Comparison of ENCODE assay signal across 12 cellular contexts in the genomic region with DNA sequence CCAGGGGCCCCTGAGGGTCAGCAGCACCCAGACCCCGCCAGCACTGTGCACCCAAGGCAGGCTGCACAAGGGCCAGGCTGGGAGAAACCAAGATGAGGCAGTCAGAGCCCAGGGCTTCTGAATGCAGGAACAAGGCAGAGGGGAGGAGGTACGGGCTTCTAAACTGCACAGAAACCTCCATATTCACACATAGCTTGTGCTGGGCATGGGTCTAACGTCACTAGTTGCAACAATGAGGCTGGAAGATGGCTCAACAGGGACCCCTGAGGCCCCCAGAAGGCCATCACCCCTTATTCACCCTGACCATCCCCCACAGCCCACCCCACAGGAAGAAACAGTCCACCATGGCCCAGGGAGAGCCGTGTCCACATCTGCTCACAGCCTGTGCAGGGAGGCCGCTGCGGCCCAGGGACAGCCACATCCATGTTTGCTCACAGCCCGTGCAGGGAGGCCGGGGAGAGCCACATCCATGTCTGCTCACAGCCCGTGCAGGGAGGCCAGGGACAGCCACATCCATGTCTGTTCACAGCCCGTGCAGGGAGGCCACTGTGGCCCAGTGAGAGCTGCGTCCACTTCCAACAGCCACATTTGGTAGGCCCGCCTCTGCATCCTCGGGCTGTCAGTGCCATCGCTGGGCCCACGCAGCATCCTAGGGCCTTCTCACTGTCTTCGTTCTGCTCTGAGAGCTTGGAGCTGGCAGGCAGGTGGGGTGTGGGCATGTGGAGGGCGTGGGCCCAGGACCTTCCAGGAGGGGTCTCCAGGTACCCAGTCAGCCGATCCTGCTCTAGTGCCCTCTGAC. TPM values are rescaled to one million over a fixed set of nuclear protein-coding genes. Genes with fewer than 3 reads are reported as not detected.
A peak's percentile ranks its signal among the peaks of the same experiment; 100 is the strongest.
DNase-seq lines count a peak whose midpoint lies in the region; ATAC-seq and TF ChIP-seq lines count a peak whose summit lies in the region.
"Had no signal": no experiment of that assay in that cellular context is flagged by ENCODE, and none has a peak within 500 bp of the region (broad histone marks: within the 10 kb centered on the region; RNA-seq: fewer than 3 reads in every experiment).

No MANE protein-coding gene starts in this region.

- H3K4me1 Mint-ChIP-seq in natural killer cell treated with Interleukin-12 subunit alpha and Interleukin-12 subunit beta and Interleukin-15 and Interleukin-18, amount 100 ng/mL, for 72 hours (ENCODE audit: low read depth in 2 of 2) = peaks cover 27 to 51% of the 10 kb centered on the region in 2 donors
- no peaks in the 10 kb centered on the region; the same call in 1 of the 2 replicates for H3K4me1 Mint-ChIP-seq in WTC11
- H3K4me1 Mint-ChIP-seq: endodermal cell had no signal

- no peaks in the 10 kb centered on the region for H3K9me3 Mint-ChIP-seq in natural killer cell treated with Interleukin-12 subunit alpha and Interleukin-12 subunit beta and Interleukin-15 and Interleukin-18, amount 100 ng/mL, for 72 hours
- H3K9me3 Mint-ChIP-seq in WTC11 = no peaks in the 10 kb centered on the region
- H3K9me3 Mint-ChIP-seq: endodermal cell had no signal

- TF ChIP-seq CTCF in WTC11 (IDR thresholded peaks at IDR 0.05) = no peak

- no peaks in the 10 kb centered on the region for H3K36me3 Mint-ChIP-seq in natural killer cell treated with Interleukin-12 subunit alpha and Interleukin-12 subunit beta and Interleukin-15 and Interleukin-18, amount 100 ng/mL, for 72 hours
- peaks cover 48% of the 10 kb centered on the region for H3K36me3 Mint-ChIP-seq in WTC11

- DNase-seq in natural killer cell treated with Interleukin-12 subunit alpha and Interleukin-12 subunit beta and Interleukin-15 and Interleukin-18, amount 100 ng/mL, for 72 hours (ENCODE audit: low spot score) = no peak
- DNase-seq in HK-2 (ENCODE audit: unreplicated experiment) (no peak), WTC11 (ENCODE audit: low spot score) (no peak)
- DNase-seq: activated CD4-positive, alpha-beta T cell treated with anti-CD3 and anti-CD28 coated beads for 4 hours; adrenal gland; endodermal cell; SHP77 treated with DMSO at 0.1 percent for 48 hours had no signal

- no peaks in the 10 kb centered on the region for H3K27me3 Mint-ChIP-seq in natural killer cell treated with Interleukin-12 subunit alpha and Interleukin-12 subunit beta and Interleukin-15 and Interleukin-18, amount 100 ng/mL, for 72 hours
- no peaks in the 10 kb centered on the region for H3K27me3 Mint-ChIP-seq in WTC11 (ENCODE audit: low read depth)

- peak overlapping the region; percentile 44 for H3K4me3 Mint-ChIP-seq in natural killer cell treated with Interleukin-12 subunit alpha and Interleukin-12 subunit beta and Interleukin-15 and Interleukin-18, amount 100 ng/mL, for 72 hours
- H3K4me3 Mint-ChIP-seq in WTC11 = no peak overlapping the region
- H3K4me3 Mint-ChIP-seq: endodermal cell had no signal

- ATAC-seq in GM18868 (IDR thresholded peaks at IDR 0.05; ENCODE audit: unreplicated experiment) (peak; percentile 32), GM21576 (IDR thresholded peaks at IDR 0.05; ENCODE audit: unreplicated experiment) (peak; percentile 23), HG03280 (IDR thresholded peaks at IDR 0.05; ENCODE audit: unreplicated experiment) (peak; percentile 21), WTC11 (no peak), HG03135 (IDR thresholded peaks at IDR 0.05; ENCODE audit: unreplicated experiment) (no peak)
- no peak for ATAC-seq in natural killer cell treated with Interleukin-12 subunit alpha and Interleukin-12 subunit beta and Interleukin-15 and Interleukin-18, amount 100 ng/mL, for 72 hours

- CTCF ChIA-PET in WTC11 (lab: Charles Lee) = interaction anchor here (1.3 kb wide), 1 partner anchor 18 kb away, joined by 4 read pairs; no protein-coding TSS in a partner anchor

- H3K27ac Mint-ChIP-seq in natural killer cell treated with Interleukin-12 subunit alpha and Interleukin-12 subunit beta and Interleukin-15 and Interleukin-18, amount 100 ng/mL, for 72 hours = peak overlapping the region; percentile 77 to 86
- no peak overlapping the region for H3K27ac Mint-ChIP-seq in WTC11
- H3K27ac Mint-ChIP-seq: endodermal cell had no signal

- POLR2A ChIA-PET in WTC11 (lab: Charles Lee) = no interaction called here

TF ChIP-seq in WTC11, 78 proteins besides CTCF, POLR2A, EP300 and RAD21:
- TF ChIP-seq ZNF263 (CRISPR knock-in tag; IDR thresholded peaks at IDR 0.05; ENCODE audit: low read depth) = no peak
- TF ChIP-seq, protein P1, sequence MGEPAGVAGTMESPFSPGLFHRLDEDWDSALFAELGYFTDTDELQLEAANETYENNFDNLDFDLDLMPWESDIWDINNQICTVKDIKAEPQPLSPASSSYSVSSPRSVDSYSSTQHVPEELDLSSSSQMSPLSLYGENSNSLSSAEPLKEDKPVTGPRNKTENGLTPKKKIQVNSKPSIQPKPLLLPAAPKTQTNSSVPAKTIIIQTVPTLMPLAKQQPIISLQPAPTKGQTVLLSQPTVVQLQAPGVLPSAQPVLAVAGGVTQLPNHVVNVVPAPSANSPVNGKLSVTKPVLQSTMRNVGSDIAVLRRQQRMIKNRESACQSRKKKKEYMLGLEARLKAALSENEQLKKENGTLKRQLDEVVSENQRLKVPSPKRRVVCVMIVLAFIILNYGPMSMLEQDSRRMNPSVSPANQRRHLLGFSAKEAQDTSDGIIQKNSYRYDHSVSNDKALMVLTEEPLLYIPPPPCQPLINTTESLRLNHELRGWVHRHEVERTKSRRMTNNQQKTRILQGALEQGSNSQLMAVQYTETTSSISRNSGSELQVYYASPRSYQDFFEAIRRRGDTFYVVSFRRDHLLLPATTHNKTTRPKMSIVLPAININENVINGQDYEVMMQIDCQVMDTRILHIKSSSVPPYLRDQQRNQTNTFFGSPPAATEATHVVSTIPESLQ (CRISPR knock-in tag; IDR thresholded peaks at IDR 0.05) = no peak

RNA-seq across cellular contexts. Expression of a gene that starts 38.2 kb away (rescaled TPM):
- total RNA-seq in natural killer cell treated with Interleukin-12 subunit alpha and Interleukin-12 subunit beta and Interleukin-15 and Interleukin-18, amount 100 ng/mL, for 72 hours = 100 to 1,000 TPM in 1 of 2 donors, 10 to 100 TPM in 1; 90.0 to 179 TPM
- 206 to 215 TPM (median 210 TPM) in 3 replicates for total RNA-seq in WTC11 (2021)

RNA-seq across cellular contexts. Expression of a gene that starts 40.3 kb away (rescaled TPM):
- not detected for total RNA-seq in natural killer cell treated with Interleukin-12 subunit alpha and Interleukin-12 subunit beta and Interleukin-15 and Interleukin-18, amount 100 ng/mL, for 72 hours
- total RNA-seq in WTC11 (2021) = 0.53 to 0.74 TPM (median 0.64 TPM) in 3 replicates
- total RNA-seq: adrenal gland, smooth muscle cell had no signal

Comparison
In these comparisons a context has a peak if more than half of its experiments do, and no peak if none do; other contexts are left out.
1. ATAC-seq: peak in GM18868 (single experiment), GM21576 (single experiment) and HG03280 (single experiment); none in natural killer cell treated with Interleukin-12 subunit alpha and Interleukin-12 subunit beta and Interleukin-15 and Interleukin-18, amount 100 ng/mL, for 72 hours (0 of 2), WTC11 (single experiment) and HG03135 (single experiment).